In genomic region chr20:4802522-4802921, GRCh38 we compare ENCODE assay signal across 26 cellular contexts. TPM values are rescaled to one million over a fixed set of nuclear protein-coding genes. Genes with fewer than 3 reads are reported as not detected.
DNase-seq lines count a peak whose midpoint lies in the region; ATAC-seq and TF ChIP-seq lines count a peak whose summit lies in the region.
"Had no signal": no experiment of that assay in that cellular context is flagged by ENCODE, and none has a peak within 500 bp of the region (broad histone marks: within the 10 kb centered on the region; RNA-seq: fewer than 3 reads in every experiment).

No MANE protein-coding gene starts in this region.

- H3K27ac Mint-ChIP-seq in activated naive CD4-positive, alpha-beta T cell treated with anti-CD3 and anti-CD28 coated beads, Interleukin-2, amount 50 U/mL, for 24 hours: peak overlapping the region; percentile 21
- H3K27ac Mint-ChIP-seq in activated naive CD4-positive, alpha-beta T cell treated with anti-CD3 and anti-CD28 coated beads, Interleukin-2, amount 50 U/mL, for 72 hours: peak overlapping the region in 1 of 2 donors; percentile 39
- peak overlapping the region; percentile 24 for H3K27ac Mint-ChIP-seq in T-helper 17 cell
- H3K27ac Mint-ChIP-seq in effector memory CD8-positive, alpha-beta T cell: peak overlapping the region in 1 of 2 donors; percentile 78
- H3K27ac Mint-ChIP-seq: nephron progenitor cell had no signal

- peaks cover 26% of the 10 kb centered on the region for H3K4me1 Mint-ChIP-seq in activated naive CD4-positive, alpha-beta T cell treated with anti-CD3 and anti-CD28 coated beads, Interleukin-2, amount 50 U/mL, for 24 hours
- H3K4me1 Mint-ChIP-seq in T-helper 17 cell: peaks cover 33% of the 10 kb centered on the region
- peaks cover 15 to 18% of the 10 kb centered on the region in 2 donors for H3K4me1 Mint-ChIP-seq in effector memory CD8-positive, alpha-beta T cell (ENCODE audit: low read depth in 2 of 2)

- no peak overlapping the region for H3K4me3 Mint-ChIP-seq in activated naive CD4-positive, alpha-beta T cell treated with anti-CD3 and anti-CD28 coated beads, Interleukin-2, amount 50 U/mL, for 24 hours
- H3K4me3 Mint-ChIP-seq in T-helper 17 cell: no peak overlapping the region
- H3K4me3 Mint-ChIP-seq in effector memory CD8-positive, alpha-beta T cell: no peak overlapping the region
- H3K4me3 Mint-ChIP-seq: activated naive CD8-positive, alpha-beta T cell treated with anti-CD3 and anti-CD28 coated beads for 36 hours; nephron progenitor cell; T-helper 2 cell treated with Interferon-gamma antibody and Interleukin-4, amounts not matched to agents 5 μg/mL and 100 μg/mL, for 36 hours had no signal

- H3K27me3 Mint-ChIP-seq in activated naive CD4-positive, alpha-beta T cell treated with anti-CD3 and anti-CD28 coated beads, Interleukin-2, amount 50 U/mL, for 24 hours: no peaks in the 10 kb centered on the region
- H3K27me3 Mint-ChIP-seq in T-helper 17 cell: no peaks in the 10 kb centered on the region
- H3K27me3 Mint-ChIP-seq in effector memory CD8-positive, alpha-beta T cell: no peaks in the 10 kb centered on the region
- H3K27me3 Mint-ChIP-seq: activated naive CD8-positive, alpha-beta T cell treated with anti-CD3 and anti-CD28 coated beads for 36 hours had no signal

- no peak for TF ChIP-seq CTCF in upper lobe of left lung (IDR thresholded peaks at IDR 0.05)
- no peak for TF ChIP-seq CTCF in BE2C (IDR thresholded peaks at IDR 0.05; ENCODE audit: low read depth, low read length)

- no peak for DNase-seq in activated naive CD4-positive, alpha-beta T cell treated with anti-CD3 and anti-CD28 coated beads, Interleukin-2, amount 50 U/mL, for 72 hours (ENCODE audit: low spot score in 2 of 2)
- peak; percentile 80 for DNase-seq in MV-4-11 (lab: John Stamatoyannopoulos, UW)
- DNase-seq in T-helper 17 cell: no peak
- DNase-seq in upper lobe of left lung: no peak
- DNase-seq in BE2C: no peak
- DNase-seq in effector memory CD8-positive, alpha-beta T cell: no peak
- DNase-seq: activated effector memory CD4-positive, alpha-beta T cell treated with Interleukin-2 at 50 U/mL for 16 hours; activated naive CD8-positive, alpha-beta T cell treated with anti-CD3 and anti-CD28 coated beads for 36 hours; aorta; DMS79 treated with DMSO at 0.1 percent for 48 hours; GDM1; mammary epithelial cell; NCI-H146; NCI-H446 treated with DMSO at 0.1 percent for 48 hours; NCI-H82; nephron progenitor cell; SK-N-SH; small intestine; stimulated activated naive CD4-positive, alpha-beta T cell treated with Interleukin-2 at 50 U/mL for 16 hours; testis had no signal

- H3K4me1 ChIP-seq in upper lobe of left lung (peaks cover 6 to 19% (median 12%) of the 10 kb centered on the region in 4 donors), BE2C (no peaks in the 10 kb centered on the region)
- H3K4me1 ChIP-seq: pancreas had no signal

- H3K4me3 ChIP-seq in upper lobe of left lung (no peak overlapping the region), BE2C (ENCODE audit: low read depth, low read length) (no peak overlapping the region)
- H3K4me3 ChIP-seq: hepatocyte, pancreas, testis had no signal

- no peaks in the 10 kb centered on the region for H3K9me3 Mint-ChIP-seq in activated naive CD4-positive, alpha-beta T cell treated with anti-CD3 and anti-CD28 coated beads, Interleukin-2, amount 50 U/mL, for 24 hours
- H3K9me3 Mint-ChIP-seq in activated naive CD4-positive, alpha-beta T cell treated with anti-CD3 and anti-CD28 coated beads, Interleukin-2, amount 50 U/mL, for 72 hours: no peaks in the 10 kb centered on the region
- H3K9me3 Mint-ChIP-seq in effector memory CD8-positive, alpha-beta T cell: no peaks in the 10 kb centered on the region
- H3K9me3 Mint-ChIP-seq: activated naive CD8-positive, alpha-beta T cell treated with anti-CD3 and anti-CD28 coated beads for 36 hours; T-helper 2 cell treated with Interferon-gamma antibody and Interleukin-4, amounts not matched to agents 5 μg/mL and 100 μg/mL, for 36 hours had no signal

- peak overlapping the region in 3 of 4 donors; percentile 51 to 80 (median 76) for H3K27ac ChIP-seq in upper lobe of left lung
- H3K27ac ChIP-seq: hepatocyte, pancreas had no signal

- ATAC-seq in activated naive CD4-positive, alpha-beta T cell treated with anti-CD3 and anti-CD28 coated beads, Interleukin-2, amount 50 U/mL, for 72 hours: no peak
- ATAC-seq in T-helper 17 cell: no peak
- ATAC-seq in upper lobe of left lung (ENCODE audit: low FRiP score in 2 of 2): peak in 1 of 2 donors; percentile 71
- no peak for ATAC-seq in GM19395 (IDR thresholded peaks at IDR 0.05; ENCODE audit: unreplicated experiment)
- ATAC-seq in effector memory CD8-positive, alpha-beta T cell (replicated peaks): no peak
- ATAC-seq: HCT116 had no signal

- peaks cover 23% of the 10 kb centered on the region for H3K36me3 Mint-ChIP-seq in activated naive CD4-positive, alpha-beta T cell treated with anti-CD3 and anti-CD28 coated beads, Interleukin-2, amount 50 U/mL, for 24 hours
- peaks cover 5 to 25% of the 10 kb centered on the region in 2 donors for H3K36me3 Mint-ChIP-seq in activated naive CD4-positive, alpha-beta T cell treated with anti-CD3 and anti-CD28 coated beads, Interleukin-2, amount 50 U/mL, for 72 hours
- peaks cover 22% of the 10 kb centered on the region for H3K36me3 Mint-ChIP-seq in T-helper 17 cell (ENCODE audit: low read depth)
- peaks cover 50% of the 10 kb centered on the region for H3K36me3 Mint-ChIP-seq in effector memory CD8-positive, alpha-beta T cell (ENCODE audit: insufficient read depth)

- 64 to 73% methylated on average over 3 of the region's 3 CpGs for WGBS in upper lobe of left lung, 2 donors

- H3K27me3 ChIP-seq in upper lobe of left lung (no peaks in the 10 kb centered on the region), BE2C (peaks cover 3% of the 10 kb centered on the region)
- H3K27me3 ChIP-seq: hepatocyte, pancreas, testis had no signal

- peaks cover 6 to 59% (median 22%) of the 10 kb centered on the region in 4 donors for H3K36me3 ChIP-seq in upper lobe of left lung
- H3K36me3 ChIP-seq in BE2C: no peaks in the 10 kb centered on the region
- H3K36me3 ChIP-seq: pancreas had no signal

- H3K9me3 ChIP-seq in T-helper 17 cell (ENCODE audit: control insufficient read depth, low read length, poor library complexity, severe bottlenecking): no peaks in the 10 kb centered on the region
- H3K9me3 ChIP-seq in upper lobe of left lung: peaks cover 0 to 6% (median 3%) of the 10 kb centered on the region in 4 donors
- no peaks in the 10 kb centered on the region for H3K9me3 ChIP-seq in BE2C
- H3K9me3 ChIP-seq: pancreas, SK-N-SH, testis had no signal

- TF ChIP-seq EP300 in upper lobe of left lung (IDR thresholded peaks at IDR 0.05): peak in 1 of 4 donors; percentile 4

- no peak for TF ChIP-seq POLR2A in upper lobe of left lung (IDR thresholded peaks at IDR 0.05)

RNA-seq across cellular contexts. Expression of gene RASSF2, which starts 20.9 kb away (rescaled TPM):
- total RNA-seq in activated naive CD4-positive, alpha-beta T cell treated with anti-CD3 and anti-CD28 coated beads, Interleukin-2, amount 50 U/mL, for 72 hours: 10 to 100 TPM; 40.4 to 50.6 TPM
- total RNA-seq in T-helper 17 cell (10 to 100 TPM; 30.6 to 34.4 TPM), upper lobe of left lung (10 to 100 TPM; 23.4 to 46.4 (median 34.6) TPM)
- not detected for polyA plus RNA-seq in BE2C (2012; ENCODE audit: insufficient read depth, insufficient read length, low read depth)
